10 cellular contexts compared by ENCODE assay signal in the genomic region with DNA sequence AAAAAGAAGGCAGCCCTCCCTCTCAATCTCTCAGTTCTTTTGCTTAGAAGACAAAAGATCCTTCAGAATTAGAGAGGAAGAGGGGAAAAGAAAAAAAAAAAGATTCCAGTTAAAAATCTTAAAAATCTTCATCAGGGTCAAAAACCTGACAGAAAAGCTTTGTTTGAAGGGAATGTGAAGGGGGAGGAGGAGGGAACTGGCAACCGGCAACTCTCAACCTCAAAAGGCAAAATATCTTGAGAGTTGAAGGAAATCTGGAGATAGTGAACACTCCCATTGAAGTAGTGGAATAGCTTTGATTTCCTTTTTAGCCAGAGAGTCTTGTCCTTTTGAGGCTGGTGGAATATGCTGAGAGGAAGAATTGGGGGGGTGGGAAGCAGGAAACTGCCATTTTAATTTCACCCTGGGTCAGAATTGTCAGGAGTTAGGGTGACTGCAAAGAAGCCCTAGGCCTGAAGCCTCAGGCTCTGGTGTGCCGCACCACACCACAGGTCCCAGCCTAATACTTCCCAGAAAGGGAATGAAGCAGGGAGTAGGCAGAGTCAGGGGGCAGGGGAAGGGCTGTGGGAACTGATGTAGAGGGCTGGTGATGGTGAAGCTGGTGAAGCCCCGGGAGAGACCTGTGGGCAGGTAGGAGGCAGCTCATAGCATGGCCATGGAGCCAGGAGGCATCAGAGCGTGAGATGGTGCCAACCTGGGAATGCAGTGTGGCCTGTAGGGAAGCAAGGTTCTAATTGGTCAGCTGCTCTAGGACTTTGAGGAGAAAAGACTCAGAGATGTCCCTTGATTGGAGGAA. TPM values are rescaled to one million over a fixed set of nuclear protein-coding genes. Genes with fewer than 3 reads are reported as not detected.
DNase-seq lines count a peak whose midpoint lies in the region; ATAC-seq and TF ChIP-seq lines count a peak whose summit lies in the region.
"Had no signal": no experiment of that assay in that cellular context is flagged by ENCODE, and none has a peak within 500 bp of the region (broad histone marks: within the 10 kb centered on the region; RNA-seq: fewer than 3 reads in every experiment).

No MANE protein-coding gene starts in this region.

- H3K4me3 ChIP-seq in Panc1 (ENCODE audit: low read depth in 2 of 2, low read length in 2 of 2) (no peak overlapping the region), ectodermal cell (ENCODE audit: insufficient read depth, low read depth, low read length) (no peak overlapping the region), muscle layer of colon (ENCODE audit: low read depth in 1 of 2, low read length in 2 of 2) (no peak overlapping the region), tibial artery (no peak overlapping the region)

- ATAC-seq in Panc1 (0 out of 2 replicates have a peak, but pooled peaks have one; percentile 8), HG03196 (IDR thresholded peaks at IDR 0.05; ENCODE audit: unreplicated experiment) (no peak)
- ATAC-seq in CD4-positive, alpha-beta T cell (ENCODE audit: poor library complexity): no peak
- ATAC-seq: activated CD4-positive, alpha-beta T cell treated with anti-CD3 and anti-CD28 coated beads for 36 hours had no signal

- in situ Hi-C loops in Panc1 (cut with HindIII; ENCODE audit: low pct_unique_long_range_greater_than_20kb, low sequenced_read_pairs): no loop called here

- peak overlapping the region; percentile 98 for H3K27ac ChIP-seq in Panc1 (ENCODE audit: low read length)
- H3K27ac ChIP-seq in ectodermal cell (ENCODE audit: insufficient read depth, low read depth, low read length, poor library complexity, severe bottlenecking): peak overlapping the region; percentile 62
- H3K27ac ChIP-seq in muscle layer of colon (ENCODE audit: low read depth, low read length): peak overlapping the region; percentile 21
- peak overlapping the region; percentile 90 to 94 for H3K27ac ChIP-seq in tibial artery
- no peak overlapping the region for H3K27ac ChIP-seq in CD4-positive, alpha-beta T cell (ENCODE audit: low read depth, low read length)

- POLR2A ChIA-PET in Panc1 (lab: Charles Lee): interaction anchor here (0.6 kb wide), 1 partner anchor 1134 kb away, joined by 3 read pairs; no protein-coding TSS in a partner anchor
- POLR2A ChIA-PET in CD4-positive, alpha-beta T cell (lab: Charles Lee): no interaction called here

- TF ChIP-seq CTCF in Panc1 (IDR thresholded peaks at IDR 0.05): no peak
- TF ChIP-seq CTCF in tibial artery (IDR thresholded peaks at IDR 0.05): no peak
- TF ChIP-seq CTCF in CD4-positive, alpha-beta T cell (IDR thresholded peaks at IDR 0.05): no peak

- H3K27me3 Mint-ChIP-seq in CD4-positive, alpha-beta T cell: peaks cover 14% of the 10 kb centered on the region

- peaks cover 95% of the 10 kb centered on the region for H3K4me1 ChIP-seq in Panc1 (ENCODE audit: control insufficient read depth, insufficient read depth, low read length)
- peaks cover 80% of the 10 kb centered on the region for H3K4me1 ChIP-seq in ectodermal cell (ENCODE audit: control insufficient read depth, insufficient read depth, low read length)
- peaks cover 76% of the 10 kb centered on the region for H3K4me1 ChIP-seq in muscle layer of colon (ENCODE audit: insufficient read depth, low read length)
- peaks cover 7 to 100% (median 95%) of the 10 kb centered on the region in 4 donors for H3K4me1 ChIP-seq in tibial artery

- H3K36me3 Mint-ChIP-seq in CD4-positive, alpha-beta T cell (ENCODE audit: low read depth): no peaks in the 10 kb centered on the region
- H3K36me3 Mint-ChIP-seq: activated naive CD4-positive, alpha-beta T cell treated with anti-CD3 and anti-CD28 coated beads, Interleukin-2, amount 10 ng/mL, durations not matched to agents 7 days and 5 days had no signal

- DNase-seq in Panc1 (ENCODE audit: low read depth, low spot score) (no peak), tibial artery (no peak), H4 (ENCODE audit: low spot score) (no peak)
- no peak for DNase-seq in CD4-positive, alpha-beta T cell
- DNase-seq: activated CD4-positive, alpha-beta T cell treated with anti-CD3 and anti-CD28 coated beads for 36 hours; activated naive CD4-positive, alpha-beta T cell treated with anti-CD3 and anti-CD28 coated beads, Interleukin-2, amount 10 ng/mL, durations not matched to agents 7 days and 5 days; NCI-H1930 had no signal

- BruUV-seq in Panc1 (replicated peaks; lab: Mats Ljungman, UMichigan): no TSS peak

- H3K4me1 Mint-ChIP-seq in CD4-positive, alpha-beta T cell (ENCODE audit: low read depth): no peaks in the 10 kb centered on the region
- H3K4me1 Mint-ChIP-seq: activated CD4-positive, alpha-beta T cell treated with anti-CD3 and anti-CD28 coated beads for 36 hours; activated naive CD4-positive, alpha-beta T cell treated with anti-CD3 and anti-CD28 coated beads, Interleukin-2, amount 10 ng/mL, durations not matched to agents 7 days and 5 days had no signal

- H3K27ac Mint-ChIP-seq in CD4-positive, alpha-beta T cell: no peak overlapping the region
- H3K27ac Mint-ChIP-seq: activated CD4-positive, alpha-beta T cell treated with anti-CD3 and anti-CD28 coated beads for 36 hours; activated naive CD4-positive, alpha-beta T cell treated with anti-CD3 and anti-CD28 coated beads, Interleukin-2, amount 10 ng/mL, durations not matched to agents 7 days and 5 days had no signal

- H3K4me3 Mint-ChIP-seq in CD4-positive, alpha-beta T cell: no peak overlapping the region
- H3K4me3 Mint-ChIP-seq: activated CD4-positive, alpha-beta T cell treated with anti-CD3 and anti-CD28 coated beads for 36 hours; activated naive CD4-positive, alpha-beta T cell treated with anti-CD3 and anti-CD28 coated beads, Interleukin-2, amount 10 ng/mL, durations not matched to agents 7 days and 5 days had no signal

- no peaks in the 10 kb centered on the region for H3K27me3 ChIP-seq in Panc1 (ENCODE audit: control insufficient read depth, insufficient read depth, low read length)
- H3K27me3 ChIP-seq in ectodermal cell (ENCODE audit: control insufficient read depth, insufficient read depth, low read length, poor library complexity, severe bottlenecking): no peaks in the 10 kb centered on the region
- no peaks in the 10 kb centered on the region for H3K27me3 ChIP-seq in muscle layer of colon (ENCODE audit: control insufficient read depth in 1 of 2, insufficient read depth in 2 of 2, low read length in 2 of 2)
- no peaks in the 10 kb centered on the region for H3K27me3 ChIP-seq in tibial artery
- H3K27me3 ChIP-seq in CD4-positive, alpha-beta T cell (ENCODE audit: control insufficient read depth, insufficient read depth, low read length): peaks cover 10% of the 10 kb centered on the region

- WGBS in ectodermal cell, 2 experiments: 74 to 76% methylated on average over 4 of the region's 4 CpGs

- intact Hi-C loops in Panc1 (cut with micrococcal nuclease; ENCODE audit: unreplicated experiment): no loop called here
- intact Hi-C loops in tibial artery (cut with DNase I; ENCODE audit: low total_unique reads): no loop called here
- intact Hi-C loops in CD4-positive, alpha-beta T cell (cut with DNase I, micrococcal nuclease): no loop called here

- no peaks in the 10 kb centered on the region for H3K9me3 ChIP-seq in Panc1 (ENCODE audit: control insufficient read depth, insufficient read depth, low read depth, low read length)
- H3K9me3 ChIP-seq in ectodermal cell (ENCODE audit: control insufficient read depth, low read length): no peaks in the 10 kb centered on the region
- H3K9me3 ChIP-seq in muscle layer of colon (ENCODE audit: low read length): no peaks in the 10 kb centered on the region
- H3K9me3 ChIP-seq in tibial artery: no peaks in the 10 kb centered on the region
- no peaks in the 10 kb centered on the region for H3K9me3 ChIP-seq in CD4-positive, alpha-beta T cell (ENCODE audit: control insufficient read depth, low read length)

- no peaks in the 10 kb centered on the region for H3K9me3 Mint-ChIP-seq in CD4-positive, alpha-beta T cell
- H3K9me3 Mint-ChIP-seq: activated naive CD4-positive, alpha-beta T cell treated with anti-CD3 and anti-CD28 coated beads, Interleukin-2, amount 10 ng/mL, durations not matched to agents 7 days and 5 days had no signal

- H3K36me3 ChIP-seq in Panc1 (ENCODE audit: control insufficient read depth, insufficient read depth, low read length) (peaks cover 4% of the 10 kb centered on the region), ectodermal cell (ENCODE audit: control insufficient read depth, insufficient read depth, low read length) (no peaks in the 10 kb centered on the region), muscle layer of colon (ENCODE audit: insufficient read depth, low read length) (no peaks in the 10 kb centered on the region), tibial artery (no peaks in the 10 kb centered on the region)

- no peak overlapping the region for H3K9ac ChIP-seq in muscle layer of colon (ENCODE audit: low read length)

- CTCF ChIA-PET in Panc1 (lab: Charles Lee): interaction anchor here (0.7 to 1.6 kb wide), 3 partner anchors 25 to 659 kb away, joined by 3 to 7 read pairs (median 5); no protein-coding TSS in a partner anchor
- CTCF ChIA-PET in CD4-positive, alpha-beta T cell (lab: Charles Lee): no interaction called here

RNA-seq across cellular contexts. Expression of a gene that starts 24.6 kb away (rescaled TPM):
- total RNA-seq in Panc1 (2021; ENCODE audit: unreplicated experiment): 145 TPM
- polyA plus RNA-seq in Panc1 (2012; ENCODE audit: insufficient read length): 95.3 TPM
- polyA plus RNA-seq in ectodermal cell (2013, experiment 1 of 4): 65.0 TPM
- polyA plus RNA-seq in ectodermal cell (2013, experiment 2 of 4): 86.9 TPM
- polyA plus RNA-seq in ectodermal cell (2013, experiment 3 of 4): 52.1 TPM
- polyA plus RNA-seq in ectodermal cell (2013, experiment 4 of 4): 60.9 TPM
- total RNA-seq in CD4-positive, alpha-beta T cell: not detected
- 35.2 and 38.4 TPM in 2 replicates for total RNA-seq in H4 (2014; rRNA removed; shearing (Covaris generic))

Comparison
In these comparisons a context has a peak if more than half of its experiments do, and no peak if none do; other contexts are left out.
1. RNA of a gene that starts 24.6 kb away (total RNA-seq): 145 TPM in Panc1 (single experiment) and 35.2 to 38.4 TPM in H4; not detected in CD4-positive, alpha-beta T cell; every median in the first group is over 10 times any median in the second.